In genomic region chr2:134738150-134738865, GRCh38 we compare ENCODE assay signal across 27 cellular contexts. TPM values are rescaled to one million over a fixed set of nuclear protein-coding genes. Genes with fewer than 3 reads are reported as not detected.
DNase-seq lines count a peak whose midpoint lies in the region; ATAC-seq and TF ChIP-seq lines count a peak whose summit lies in the region.
"Had no signal": no experiment of that assay in that cellular context is flagged by ENCODE, and none has a peak within 500 bp of the region (broad histone marks: within the 10 kb centered on the region; RNA-seq: fewer than 3 reads in every experiment).

No MANE protein-coding gene starts in this region.

- H4K8ac ChIP-seq in neuronal stem cell (ENCODE audit: low read depth, low read length) = no peak overlapping the region

- H3K79me2 ChIP-seq in DOHH2 (ENCODE audit: control insufficient read depth, low read length) = no peaks in the 10 kb centered on the region

- no peak overlapping the region for H3K23ac ChIP-seq in neuronal stem cell (ENCODE audit: low read depth, low read length, poor library complexity)

- H3F3A ChIP-seq in DOHH2 (ENCODE audit: control insufficient read depth, insufficient read depth) = peaks cover 29% of the 10 kb centered on the region

- no peak overlapping the region for H4K91ac ChIP-seq in neuronal stem cell (ENCODE audit: low read depth, low read length, poor library complexity)

- H2BK5ac ChIP-seq in neuronal stem cell (ENCODE audit: low read length) = no peak overlapping the region

- peaks cover 0 to 7% (median 0%) of the 10 kb centered on the region in 9 donors for H3K9me3 Mint-ChIP-seq in naive thymus-derived CD8-positive, alpha-beta T cell
- H3K9me3 Mint-ChIP-seq: activated naive CD8-positive, alpha-beta T cell treated with anti-CD3 and anti-CD28 coated beads, Interleukin-2, amount 50 U/mL, for 24 hours; CD8-positive, alpha-beta T cell had no signal

- H3K79me1 ChIP-seq in neuronal stem cell (ENCODE audit: low read depth, low read length) = no peaks in the 10 kb centered on the region

- no peak overlapping the region for H3K9ac ChIP-seq in neuronal stem cell (ENCODE audit: low read depth, low read length, poor library complexity)

- no peaks in the 10 kb centered on the region for H3K9me2 ChIP-seq in DOHH2 (replicated peaks; ENCODE audit: control insufficient read depth, low read length)

- DNase-seq in M059J (ENCODE audit: low read depth) (peak; percentile 28), cerebellar cortex (ENCODE audit: low spot score) (peak; percentile 30), neuronal stem cell (ENCODE audit: low spot score) (no peak), HEK293T (ENCODE audit: extremely low spot score) (no peak), DMS79 (lab: John Stamatoyannopoulos, UW) (no peak)
- DNase-seq in naive thymus-derived CD8-positive, alpha-beta T cell = no peak
- DNase-seq: activated CD4-positive, alpha-beta T cell treated with anti-CD3 and anti-CD28 coated beads for 48 hours; activated CD8-positive, alpha-beta memory T cell treated with anti-CD3 and anti-CD28 coated beads, Interleukin-2, amount 50 U/mL, for 4 hours; activated naive CD8-positive, alpha-beta T cell treated with anti-CD3 and anti-CD28 coated beads, Interleukin-2, amount 50 U/mL, for 24 hours; CD8-positive, alpha-beta T cell; DMS79 treated with DMSO at 0.1 percent for 48 hours; foreskin melanocyte; kidney; mammary epithelial cell; naive thymus-derived CD4-positive, alpha-beta T cell; OCI-M1; ovary; SIG-M5; stimulated activated CD4-positive, alpha-beta T cell treated with anti-CD3 and anti-CD28 coated beads, Interleukin-2, amount 100 ng/mL, for 24 hours; stimulated activated naive CD4-positive, alpha-beta T cell treated with Interleukin-2 at 50 U/mL for 16 hours; T-helper 1 cell had no signal

- H3K4me1 ChIP-seq in DOHH2 (ENCODE audit: control insufficient read depth, low read length) (peaks cover 72% of the 10 kb centered on the region), neuronal stem cell (ENCODE audit: control insufficient read depth in 2 of 2, insufficient read depth in 1 of 2, low read depth in 1 of 2, low read length in 2 of 2) (peaks cover 0 to 5% of the 10 kb centered on the region in 2 donors)
- H3K4me1 ChIP-seq: tibial nerve had no signal

- no peak overlapping the region for H3K4me3 Mint-ChIP-seq in naive thymus-derived CD8-positive, alpha-beta T cell
- H3K4me3 Mint-ChIP-seq: activated naive CD8-positive, alpha-beta T cell treated with anti-CD3 and anti-CD28 coated beads, Interleukin-2, amount 50 U/mL, for 24 hours; CD8-positive, alpha-beta T cell; naive thymus-derived CD4-positive, alpha-beta T cell had no signal

- peaks cover 10 to 55% (median 35%) of the 10 kb centered on the region in 5 donors for H3K27me3 Mint-ChIP-seq in naive thymus-derived CD8-positive, alpha-beta T cell

- peaks cover 0 to 50% (median 0%) of the 10 kb centered on the region in 4 donors for H3K4me1 Mint-ChIP-seq in naive thymus-derived CD8-positive, alpha-beta T cell

- H3K27ac ChIP-seq in DOHH2 (ENCODE audit: low read depth, low read length) = peak overlapping the region; percentile 98
- H3K27ac ChIP-seq in neuronal stem cell (replicated peaks; ENCODE audit: low read length) = no peak overlapping the region
- H3K27ac ChIP-seq: epithelial cell of prostate, ovary had no signal

- H3K27ac Mint-ChIP-seq in naive thymus-derived CD8-positive, alpha-beta T cell = peak overlapping the region in 1 of 10 donors; percentile 35
- H3K27ac Mint-ChIP-seq: activated naive CD8-positive, alpha-beta T cell treated with anti-CD3 and anti-CD28 coated beads, Interleukin-2, amount 50 U/mL, for 24 hours; CD8-positive, alpha-beta T cell; naive thymus-derived CD4-positive, alpha-beta T cell had no signal

- H2AFZ ChIP-seq in neuronal stem cell (ENCODE audit: low read length) = no peak overlapping the region

- TF ChIP-seq CTCF in DOHH2 (IDR thresholded peaks at IDR 0.05; ENCODE audit: low read depth, low read length, poor library complexity, severe bottlenecking) = no peak

- no peak overlapping the region for H3K18ac ChIP-seq in neuronal stem cell (ENCODE audit: low read length)

- H3K4me2 ChIP-seq in DOHH2 (ENCODE audit: low read length) = peak overlapping the region; percentile 94
- no peak overlapping the region for H3K4me2 ChIP-seq in neuronal stem cell (ENCODE audit: insufficient read depth, low read length, poor library complexity, severe bottlenecking)

- no peak for ATAC-seq in HG03097 (IDR thresholded peaks at IDR 0.05; ENCODE audit: low FRiP score, unreplicated experiment)
- no peak for ATAC-seq in naive thymus-derived CD8-positive, alpha-beta T cell
- ATAC-seq: activated naive CD8-positive, alpha-beta T cell treated with anti-CD3 and anti-CD28 coated beads, Interleukin-2, amount 50 U/mL, for 24 hours; CD8-positive, alpha-beta T cell; HCT116; naive thymus-derived CD4-positive, alpha-beta T cell had no signal

- no CpG with 5 or more reads among the region's 2 CpGs for WGBS in neuronal stem cell (ENCODE audit: extremely low coverage in 2 of 2, insufficient read length in 2 of 2, insufficient replicate concordance in 1 of 2), 2 donors

- no peaks in the 10 kb centered on the region for H3K36me3 Mint-ChIP-seq in naive thymus-derived CD8-positive, alpha-beta T cell
- H3K36me3 Mint-ChIP-seq: CD8-positive, alpha-beta T cell had no signal

- H3K36me3 ChIP-seq in DOHH2 (ENCODE audit: control insufficient read depth, low read length) (no peaks in the 10 kb centered on the region), neuronal stem cell (replicated peaks in 1 of 2; ENCODE audit: control insufficient read depth in 2 of 2, insufficient read depth in 2 of 2, low read length in 2 of 2) (no peaks in the 10 kb centered on the region)
- H3K36me3 ChIP-seq: ovary, tibial nerve had no signal

- POLR2A ChIA-PET in HEK293T (lab: Yijun Ruan, JAX) = no interaction called here
- POLR2A ChIA-PET in naive thymus-derived CD8-positive, alpha-beta T cell (lab: Charles Lee) = no interaction called here

- no peak overlapping the region for H3K4ac ChIP-seq in neuronal stem cell (ENCODE audit: low read length)

- H2BK15ac ChIP-seq in neuronal stem cell (ENCODE audit: low read length) = no peak overlapping the region

- CTCF ChIA-PET in HEK293T (lab: Yijun Ruan, JAX) = no interaction called here

- H3K9me3 ChIP-seq in DOHH2 (ENCODE audit: control insufficient read depth, insufficient read depth, low read length) (no peaks in the 10 kb centered on the region), neuronal stem cell (replicated peaks in 1 of 2; ENCODE audit: control insufficient read depth in 2 of 2, insufficient read depth in 1 of 2, low read depth in 1 of 2, low read length in 2 of 2) (no peaks in the 10 kb centered on the region)
- H3K9me3 ChIP-seq: ovary, tibial nerve had no signal

- H3K4me3 ChIP-seq in DOHH2 (ENCODE audit: low read length) = peak overlapping the region; percentile 67
- no peak overlapping the region for H3K4me3 ChIP-seq in neuronal stem cell (ENCODE audit: low read length in 2 of 2)
- H3K4me3 ChIP-seq: ovary, tibial nerve had no signal

- no peaks in the 10 kb centered on the region for H4K20me1 ChIP-seq in DOHH2 (ENCODE audit: control insufficient read depth, insufficient read depth, low read depth, low read length)

- H2AK5ac ChIP-seq in neuronal stem cell (ENCODE audit: low read depth, low read length) = peak overlapping the region; percentile 8

- H3K14ac ChIP-seq in neuronal stem cell (ENCODE audit: low read length) = no peak overlapping the region

- H3K27me3 ChIP-seq in DOHH2 (ENCODE audit: control insufficient read depth, low read length) (no peaks in the 10 kb centered on the region), neuronal stem cell (ENCODE audit: control insufficient read depth in 3 of 3, insufficient read depth in 3 of 3, low read depth in 1 of 3, low read length in 3 of 3) (no peaks in the 10 kb centered on the region)
- H3K27me3 ChIP-seq: ovary, tibial nerve had no signal

- no peak overlapping the region for H2BK12ac ChIP-seq in neuronal stem cell (ENCODE audit: low read length)

- no peak overlapping the region for H2BK120ac ChIP-seq in neuronal stem cell (ENCODE audit: low read depth, low read length)

TF ChIP-seq in HEK293T, 16 proteins besides CTCF, POLR2A, EP300 and RAD21:
- no peak for TF ChIP-seq L3MBTL2 (conservative IDR thresholded peaks at IDR 0.05)
- TF ChIP-seq SP1 (IDR thresholded peaks at IDR 0.05) = no peak
- no peak for TF ChIP-seq TARDBP (IDR thresholded peaks at IDR 0.05)
- no peak for TF ChIP-seq ARNT (IDR thresholded peaks at IDR 0.05)
- no peak for TF ChIP-seq SUZ12 (IDR thresholded peaks at IDR 0.05)
- TF ChIP-seq HDGF (IDR thresholded peaks at IDR 0.05; ENCODE audit: borderline replicate concordance) = no peak
- no peak for TF ChIP-seq FOXK2 (IDR thresholded peaks at IDR 0.05)
- TF ChIP-seq ZNF384 (IDR thresholded peaks at IDR 0.05) = no peak
- no peak for TF ChIP-seq ELF4 (IDR thresholded peaks at IDR 0.05)
- TF ChIP-seq CTBP1 (IDR thresholded peaks at IDR 0.05; ENCODE audit: borderline replicate concordance) = no peak

RNA-seq across cellular contexts. Expression of gene TMEM163, which starts 19.5 kb away (rescaled TPM):
- total RNA-seq in M059J (2014; rRNA removed; shearing (Covaris generic)) = not detected in 2 replicates
- 8.5 TPM for polyA plus RNA-seq in neuronal stem cell (2013, experiment 1 of 2)
- 8.8 TPM for polyA plus RNA-seq in neuronal stem cell (2013, experiment 2 of 2)
- total RNA-seq in naive thymus-derived CD8-positive, alpha-beta T cell = not detected
- polyA plus RNA-seq in naive thymus-derived CD8-positive, alpha-beta T cell = under 1 TPM in 1 of 3 donors, not detected in 2; 0.24 TPM
- total RNA-seq: bronchial epithelial cell, mammary epithelial cell, tibial nerve had no signal

Comparison
In these comparisons a context has a peak if more than half of its experiments do, and no peak if none do; other contexts are left out.
1. DNase-seq: peak in M059J (single experiment) and cerebellar cortex (single experiment); none in neuronal stem cell (single experiment), HEK293T (single experiment), naive thymus-derived CD8-positive, alpha-beta T cell (0 of 10) and DMS79 (single experiment).